Comparison of ENCODE assay signal across 33 cellular contexts in genomic region chr17:60757437-60757836, GRCh38.
DNase-seq lines count a peak whose midpoint lies in the region; ATAC-seq, FAIRE-seq and TF ChIP-seq lines count a peak whose summit lies in the region.
"Had no signal": no experiment of that assay in that cellular context is flagged by ENCODE, and none has a peak within 500 bp of the region (broad histone marks: within the 10 kb centered on the region; RNA-seq: fewer than 3 reads in every experiment).

No MANE protein-coding gene starts in this region.

- H3K79me2 ChIP-seq in HepG2 (ENCODE audit: insufficient read depth, low read length), result no peaks in the 10 kb centered on the region

- peak; percentile 12 for FAIRE-seq in HepG2 (lab: Jason Lieb, UNC)
- peak; percentile 74 for FAIRE-seq in A549 (lab: Jason Lieb, UNC)
- FAIRE-seq in urothelium cell line (lab: Jason Lieb, UNC), result peak; percentile 48
- FAIRE-seq: D721Med had no signal

- H3K4me3 ChIP-seq in HepG2 (replicated peaks in 1 of 3; ENCODE audit: insufficient read depth in 1 of 3, low read depth in 2 of 3, low read length in 3 of 3) (no peak overlapping the region), right lobe of liver (no peak overlapping the region), A549 (no peak overlapping the region), HEK293 (ENCODE audit: low read depth, low read length) (no peak overlapping the region)
- H3K4me3 ChIP-seq: BLaER1; BLaER1 treated with 17β-estradiol and CSF1 and Interleukin-3, amounts not matched to agents 10 nM and 100 nM had no signal

- H3K9me3 ChIP-seq in HepG2 (ENCODE audit: low read length), result no peaks in the 10 kb centered on the region
- H3K9me3 ChIP-seq in right lobe of liver, result no peaks in the 10 kb centered on the region
- no peaks in the 10 kb centered on the region for H3K9me3 ChIP-seq in A549
- peaks cover 3% of the 10 kb centered on the region; the same call in 1 of the 2 replicates for H3K9me3 ChIP-seq in HEK293 (ENCODE audit: control insufficient read depth, insufficient read depth, low read depth, low read length)
- H3K9me3 ChIP-seq: BE2C had no signal

- DNase-seq in HepG2 (ENCODE audit: low spot score), result no peak
- no peak for DNase-seq in right lobe of liver
- DNase-seq in A549 (ENCODE audit: low read depth in 1 of 2, low spot score in 1 of 2), result no peak
- no peak for DNase-seq in urothelium cell line (ENCODE audit: low spot score)
- DNase-seq in anterior cingulate cortex (lab: John Stamatoyannopoulos, UW), result no peak
- no peak for DNase-seq in Right ventricle myocardium inferior (ENCODE audit: missing footprints)
- DNase-seq: 8988T; ACHN; AML-193; BE2C; C1 segment of cervical spinal cord; Caco-2; Calu3; CD4-positive, alpha-beta memory T cell; CD4-positive, alpha-beta T cell; CD4-positive, CD25-positive, alpha-beta regulatory T cell; CD8-positive, alpha-beta memory T cell; CD8-positive, alpha-beta T cell; COR-L47; DMS 273 treated with DMSO at 0.1 percent for 48 hours; DMS153; DMS53; DMS79; DMS79 treated with DMSO at 0.1 percent for 48 hours; DND-41; EL had no signal

- ATAC-seq in HepG2 (no peak), right lobe of liver (no peak), A549 (no peak), Right ventricle myocardium inferior (no peak), HG02759 (IDR thresholded peaks at IDR 0.05; ENCODE audit: unreplicated experiment) (no peak)
- ATAC-seq: CD8-positive, alpha-beta T cell had no signal

- no peak for TF ChIP-seq EP300 in HepG2 (IDR thresholded peaks at IDR 0.05; ENCODE audit: low read depth in 2 of 2, low read length in 2 of 2)
- TF ChIP-seq EP300 in HepG2 (CRISPR knock-in tag; IDR thresholded peaks at IDR 0.05; ENCODE audit: borderline replicate concordance), result no peak
- no peak for TF ChIP-seq EP300 in A549 (IDR thresholded peaks at IDR 0.05)

- POLR2A ChIA-PET in HepG2 (lab: Yijun Ruan, JAX) (no interaction called here), A549 (lab: Yijun Ruan, JAX) (no interaction called here), HEK293 (lab: Yijun Ruan, JAX) (no interaction called here)

- TF ChIP-seq CTCF in HepG2 (CRISPR knock-in tag; IDR thresholded peaks at IDR 0.05) (no peak), right lobe of liver (IDR thresholded peaks at IDR 0.05) (no peak), A549 (IDR thresholded peaks at IDR 0.05) (no peak), HEK293 (tag by site-specific recombination; IDR thresholded peaks at IDR 0.05) (no peak)

- H3K27ac ChIP-seq in HepG2 (ENCODE audit: extremely low read length, insufficient read depth, low read length) (no peak overlapping the region), right lobe of liver (no peak overlapping the region), A549 (no peak overlapping the region), HEK293 (ENCODE audit: extremely low read depth, low read depth, low read length) (no peak overlapping the region)
- H3K27ac ChIP-seq: 22Rv1; BLaER1; BLaER1 treated with 17β-estradiol and CSF1 and Interleukin-3, amounts not matched to agents 10 nM and 100 nM; C4-2B had no signal

- H3K36me3 ChIP-seq in HepG2 (replicated peaks in 1 of 2; ENCODE audit: control insufficient read depth in 1 of 2, insufficient read depth in 2 of 2, low read length in 2 of 2) (no peaks in the 10 kb centered on the region), right lobe of liver (no peaks in the 10 kb centered on the region), HEK293 (ENCODE audit: control insufficient read depth in 2 of 2, insufficient read depth in 1 of 2, low read length in 2 of 2) (no peaks in the 10 kb centered on the region)
- H3K36me3 ChIP-seq: BE2C, BLaER1 had no signal

- 96% methylated on average over 1 of the region's 1 CpG for WGBS in HepG2 (ENCODE audit: low lambda C conversion rate)
- WGBS in right lobe of liver (ENCODE audit: insufficient coverage, low coverage, low lambda C conversion rate, missing lambda C conversion rate), result 83% methylated on average over 1 of the region's 1 CpG
- WGBS in A549 (ENCODE audit: missing lambda C conversion rate), result 96% methylated on average over 1 of the region's 1 CpG

- H2AFZ ChIP-seq in HepG2 (ENCODE audit: low read length), result no peak overlapping the region

- no peak for TF ChIP-seq RAD21 in HepG2 (CRISPR knock-in tag; IDR thresholded peaks at IDR 0.05)
- TF ChIP-seq RAD21 in A549 (conservative IDR thresholded peaks at IDR 0.05 in 1 of 2, IDR thresholded peaks at IDR 0.05 in 1 of 2), result no peak

- TF ChIP-seq POLR2A in HepG2 (IDR thresholded peaks at IDR 0.05; ENCODE audit: insufficient read depth in 1 of 2, low read depth in 2 of 2, low read length in 2 of 2) (no peak), right lobe of liver (IDR thresholded peaks at IDR 0.05) (no peak), A549 (IDR thresholded peaks at IDR 0.05; ENCODE audit: low read length) (no peak)

- intact Hi-C loops in HepG2 (cut with micrococcal nuclease; ENCODE audit: unreplicated experiment), result no loop called here
- intact Hi-C loops in right lobe of liver (cut with DNase I), result no loop called here
- intact Hi-C loops in Right ventricle myocardium inferior (cut with DNase I), result no loop called here

- H3K9ac ChIP-seq in HepG2 (ENCODE audit: insufficient read depth, low read depth, low read length), result no peak overlapping the region
- H3K9ac ChIP-seq: BLaER1; BLaER1 treated with 17β-estradiol and CSF1 and Interleukin-3, amounts not matched to agents 10 nM and 100 nM had no signal

- H3K27me3 ChIP-seq in HepG2 (ENCODE audit: control insufficient read depth in 1 of 2, insufficient read depth in 2 of 2, low read length in 2 of 2) (no peaks in the 10 kb centered on the region), right lobe of liver (no peaks in the 10 kb centered on the region)
- H3K27me3 ChIP-seq: BE2C; BLaER1; BLaER1 treated with 17β-estradiol and CSF1 and Interleukin-3, amounts not matched to agents 10 nM and 100 nM had no signal

- H4K20me1 ChIP-seq in HepG2 (ENCODE audit: insufficient read depth, low read length), result no peaks in the 10 kb centered on the region
- H4K20me1 ChIP-seq: BLaER1; BLaER1 treated with 17β-estradiol and CSF1 and Interleukin-3, amounts not matched to agents 10 nM and 100 nM had no signal

- CTCF ChIA-PET in HepG2 (lab: Yijun Ruan, JAX; ENCODE audit: low intra/inter-chr PET ratio, low total read pairs), result no interaction called here
- CTCF ChIA-PET in A549 (lab: Yijun Ruan, JAX), result no interaction called here
- CTCF ChIA-PET in HEK293 (lab: Yijun Ruan, JAX), result no interaction called here

- no peak overlapping the region for H3K4me2 ChIP-seq in HepG2 (ENCODE audit: low read depth, low read length)
- no peak overlapping the region for H3K4me2 ChIP-seq in A549
- H3K4me2 ChIP-seq: BLaER1; BLaER1 treated with 17β-estradiol and CSF1 and Interleukin-3, amounts not matched to agents 10 nM and 100 nM had no signal

- peaks cover 10% of the 10 kb centered on the region for H3K4me1 ChIP-seq in HepG2 (ENCODE audit: insufficient read depth, low read length)
- H3K4me1 ChIP-seq in right lobe of liver, result no peaks in the 10 kb centered on the region
- H3K4me1 ChIP-seq in A549, result no peaks in the 10 kb centered on the region
- H3K4me1 ChIP-seq in HEK293 (ENCODE audit: control insufficient read depth, insufficient read depth, low read length), result no peaks in the 10 kb centered on the region
- H3K4me1 ChIP-seq: BE2C; BLaER1; BLaER1 treated with 17β-estradiol and CSF1 and Interleukin-3, amounts not matched to agents 10 nM and 100 nM; Caco-2 had no signal

- no TSS peak for BruUV-seq in HepG2 (replicated peaks; lab: Mats Ljungman, UMichigan)

- in situ Hi-C loops in HepG2 (cut with HindIII; ENCODE audit: extremely low pct_ligation_motif_present, low pct_unique_long_range_greater_than_20kb), result no loop called here

TF ChIP-seq in HepG2, 621 proteins besides CTCF, POLR2A, EP300 and RAD21 (continues in another document):
- TF ChIP-seq ZNF383 (CRISPR knock-in tag; IDR thresholded peaks at IDR 0.05; ENCODE audit: borderline replicate concordance) (no peak), JDP2 (CRISPR knock-in tag; IDR thresholded peaks at IDR 0.05; ENCODE audit: borderline replicate concordance) (no peak), POGZ (CRISPR knock-in tag; IDR thresholded peaks at IDR 0.05) (no peak), MTA3 (CRISPR knock-in tag; IDR thresholded peaks at IDR 0.05) (no peak)

TF ChIP-seq in A549, 52 proteins besides CTCF, POLR2A, EP300 and RAD21 (continues in another document):
- TF ChIP-seq GATA3 (IDR thresholded peaks at IDR 0.05; ENCODE audit: borderline replicate concordance) (no peak), HOXB13 (CRISPR knock-in tag; IDR thresholded peaks at IDR 0.05; ENCODE audit: low read depth) (no peak), ESRRA (IDR thresholded peaks at IDR 0.05; ENCODE audit: borderline replicate concordance, low read length) (no peak), SMC3 (IDR thresholded peaks at IDR 0.05) (no peak)

TF ChIP-seq in HEK293, 187 proteins besides CTCF, POLR2A, EP300 and RAD21 (continues in another document):
- TF ChIP-seq TSHZ1 (tag by site-specific recombination; IDR thresholded peaks at IDR 0.05; ENCODE audit: borderline replicate concordance), result no peak
- TF ChIP-seq ZSCAN16 (tag by site-specific recombination; IDR thresholded peaks at IDR 0.05), result no peak
- no peak for TF ChIP-seq ZNF248 (tag by site-specific recombination; IDR thresholded peaks at IDR 0.05)
- no peak for TF ChIP-seq ZNF561 (tag by site-specific recombination; IDR thresholded peaks at IDR 0.05; ENCODE audit: borderline replicate concordance)
